ENCODE assay signal across 27 cellular contexts in genomic region chr4:32454482-32454881, GRCh38.
"Had no signal": no experiment of that assay in that cellular context is flagged by ENCODE, and none has a peak within 500 bp of the region (broad histone marks: within the 10 kb centered on the region; RNA-seq: fewer than 3 reads in every experiment).

No MANE protein-coding gene starts in this region.

- H3K36me3 ChIP-seq: left ventricle myocardium inferior, neural progenitor cell, neutrophil, stomach, thyroid gland, transverse colon, upper lobe of left lung, vagina had no signal

- H3K9me3 ChIP-seq: left ventricle myocardium inferior, neutrophil, stomach, testis, thyroid gland, transverse colon, upper lobe of left lung, vagina had no signal

- H3K79me2 ChIP-seq: parathyroid adenoma had no signal

- H2AFZ ChIP-seq: neural progenitor cell, parathyroid adenoma had no signal

- H3K27ac ChIP-seq: left ventricle myocardium inferior, neural progenitor cell, neutrophil, parathyroid adenoma, skin epidermis, stomach, testis, thyroid gland, transverse colon, upper lobe of left lung, vagina had no signal

- ATAC-seq: natural killer cell; right cardiac atrium; sciatic nerve; stimulated activated naive B cell treated with anti-CD40 and anti-IgM and Interleukin-4, amounts not matched to agents 10 μg/mL and 1 μg/mL and 100 μg/mL, for 72 hours; stimulated activated naive CD8-positive, alpha-beta T cell treated with anti-CD3 and anti-CD28 coated beads, Interleukin-15, Interleukin-2, amounts not matched to agents 100 U/mL and 50 U/mL, for 24 hours had no signal

- H3K9ac ChIP-seq: neural progenitor cell, parathyroid adenoma had no signal

- H3K27me3 ChIP-seq: neural progenitor cell, neutrophil, stomach, testis, thyroid gland, transverse colon, upper lobe of left lung, vagina had no signal

- H3K4me2 ChIP-seq: neural progenitor cell had no signal

- H3K4me1 ChIP-seq: left ventricle myocardium inferior, neural progenitor cell, parathyroid adenoma, stomach, testis, thyroid gland, transverse colon, upper lobe of left lung, vagina had no signal

- H3K4me3 ChIP-seq: left ventricle myocardium inferior, lung, neural progenitor cell, skin epidermis, stomach, testis, thyroid gland, transverse colon, upper lobe of left lung, vagina had no signal

- DNase-seq: islet precursor cell; left ventricle myocardium inferior; mesendoderm; naive B cell; natural killer cell; nephron progenitor cell; occipital lobe; retina; right cardiac atrium; stimulated activated CD4-positive, alpha-beta T cell treated with anti-CD3 and anti-CD28 coated beads, Interleukin-12 subunit alpha, Interleukin-12 subunit beta, amount 100 ng/mL, for 4 hours; stimulated activated CD4-positive, alpha-beta T cell treated with anti-CD3 and anti-CD28 coated beads, Interleukin-15, amount 100 ng/mL, for 24 hours; stimulated activated CD4-positive, alpha-beta T cell treated with anti-CD3 and anti-CD28 coated beads, Interleukin-2, amount 100 ng/mL, for 24 hours; stimulated activated CD4-positive, alpha-beta T cell treated with anti-CD3 and anti-CD28 coated beads, Interleukin-4, amount 100 ng/mL, for 1 hour; stimulated activated naive B cell treated with anti-CD40 and anti-IgM and Interleukin-4, amounts not matched to agents 10 μg/mL and 1 μg/mL and 100 μg/mL, for 72 hours; stimulated activated naive CD8-positive, alpha-beta T cell treated with anti-CD3 and anti-CD28 coated beads, Interleukin-15, Interleukin-2, amounts not matched to agents 100 U/mL and 50 U/mL, for 24 hours; stomach; testis; thyroid gland; transverse colon; upper lobe of left lung had no signal
